ENCODE assay signal across 20 cellular contexts in genomic region chr21:35406600-35406999, GRCh38.
"Had no signal": no experiment of that assay in that cellular context is flagged by ENCODE, and none has a peak within 500 bp of the region (broad histone marks: within the 10 kb centered on the region; RNA-seq: fewer than 3 reads in every experiment).

No MANE protein-coding gene starts in this region.

- H3K27ac Mint-ChIP-seq: IgD-negative memory B cell had no signal

- H3K4me3 Mint-ChIP-seq: IgD-negative memory B cell had no signal

- H3K9me3 ChIP-seq: SK-N-SH had no signal

- DNase-seq: KBM-7; MV-4-11; NCI-H1048; NCI-H1436 treated with DMSO at 0.1 percent for 48 hours; NCI-H1694; NCI-H187 treated with DMSO at 0.1 percent for 48 hours; NCI-H2107; NCI-H2227 treated with DMSO at 0.1 percent for 48 hours; NCI-H446 treated with DMSO at 0.1 percent for 48 hours; NCI-H526; NCI-H748 treated with DMSO at 0.1 percent for 48 hours; NK-92 treated with Interleukin-12 subunit alpha and Interleukin-12 subunit beta, amount 100 ng/mL, for 24 hours; PC-3; SHP77; SK-N-SH; SW 1271 had no signal

- ATAC-seq: Panc1, PC-3 had no signal

- H3K9ac ChIP-seq: SK-N-SH had no signal

- H3K9me3 Mint-ChIP-seq: IgD-negative memory B cell had no signal

- H3K27ac ChIP-seq: HL-60, RWPE1 had no signal

- H3K4me2 ChIP-seq: SK-N-SH had no signal
